Comparison of ENCODE assay signal across 8 cellular contexts in the genomic region with DNA sequence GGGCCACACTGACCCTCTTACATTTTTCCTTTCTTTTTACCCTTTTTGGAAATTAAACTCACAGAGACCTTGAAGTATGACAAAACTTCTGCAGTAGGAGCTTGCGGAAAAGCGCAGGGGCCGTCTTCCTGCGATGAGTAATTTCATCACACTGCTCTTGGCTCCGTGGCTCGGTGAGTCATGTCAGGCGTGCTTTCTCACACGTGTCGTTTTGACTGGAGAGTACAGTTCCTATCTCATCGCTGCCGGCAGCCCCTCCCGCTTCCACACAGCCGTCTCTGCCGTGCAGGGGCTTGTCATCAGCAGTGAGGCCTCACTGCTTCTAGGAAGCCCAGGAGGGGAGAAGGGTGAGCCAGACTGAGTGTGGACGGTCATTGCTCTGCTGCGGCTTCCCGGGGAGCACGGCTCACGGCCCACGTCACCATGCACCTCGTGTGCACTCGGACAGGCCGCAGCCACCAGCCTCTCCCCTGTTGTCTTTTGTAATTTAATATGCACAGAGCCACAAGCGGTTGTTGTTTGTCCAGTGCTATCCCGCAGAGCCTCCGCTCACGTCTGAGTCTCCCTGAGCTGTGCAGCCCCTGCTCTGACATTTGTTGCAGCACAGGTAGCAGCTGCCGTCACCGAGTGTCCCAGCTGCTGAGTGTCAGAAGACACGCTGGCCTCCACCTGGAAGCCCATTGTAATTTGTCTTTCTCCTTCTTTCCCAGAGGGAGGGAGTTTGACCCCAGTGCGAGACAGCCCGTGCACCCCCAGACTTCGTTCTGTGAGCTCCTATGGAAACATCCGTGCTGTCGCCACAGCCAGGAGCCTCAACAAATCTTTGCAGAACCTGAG.
DNase-seq lines count a peak whose midpoint lies in the region; ATAC-seq and TF ChIP-seq lines count a peak whose summit lies in the region.

No MANE protein-coding gene starts in this region.

- in situ Hi-C loops in Caki2 (cut with HindIII; ENCODE audit: low pct_unique_long_range_greater_than_20kb, low sequenced_read_pairs): no loop called here

- no peaks in the 10 kb centered on the region for H4K20me1 ChIP-seq in neural progenitor cell (ENCODE audit: low read depth)

- no peaks in the 10 kb centered on the region for H3K9me3 ChIP-seq in neural progenitor cell (ENCODE audit: low read depth)

- H3K4me3 Mint-ChIP-seq in neural progenitor cell: no peak overlapping the region

- H3K4me2 ChIP-seq in neural progenitor cell: no peak overlapping the region

- no peak overlapping the region for H3K9ac ChIP-seq in neural progenitor cell

- H3K27me3 Mint-ChIP-seq in neural progenitor cell (ENCODE audit: insufficient read depth, low read depth): peaks cover 3% of the 10 kb centered on the region

- TF ChIP-seq CTCF in dorsolateral prefrontal cortex (IDR thresholded peaks at IDR 0.05 in 54 of 56, conservative IDR thresholded peaks at IDR 0.05 in 2 of 56; ENCODE audit: low read depth in 1 of 56, partially characterized antibody in 56 of 56) (no peak), neural progenitor cell (IDR thresholded peaks at IDR 0.05) (no peak)

- H3K36me3 ChIP-seq in neural progenitor cell: no peaks in the 10 kb centered on the region

- H3K27me3 ChIP-seq in dorsolateral prefrontal cortex (no peaks in the 10 kb centered on the region), neural progenitor cell (no peaks in the 10 kb centered on the region)

- intact Hi-C loops in dorsolateral prefrontal cortex (cut with DNase I): no loop called here

- H3K4me3 ChIP-seq in dorsolateral prefrontal cortex (no peak overlapping the region), neural progenitor cell (no peak overlapping the region)

- peak overlapping the region; percentile 42 for H3K27ac Mint-ChIP-seq in neural progenitor cell

- no peak for ATAC-seq in HG03469 (IDR thresholded peaks at IDR 0.05; ENCODE audit: unreplicated experiment)

- H3K79me2 ChIP-seq in neural progenitor cell (ENCODE audit: low read depth): no peaks in the 10 kb centered on the region

- peak; percentile 91 for DNase-seq in Caki2 (ENCODE audit: low read depth)
- peak; percentile 97 for DNase-seq in HCEC 1CT
- DNase-seq in NCI-H2171 (lab: John Stamatoyannopoulos, UW): peak; percentile 31
- DNase-seq in activated CD4-positive, alpha-beta T cell treated with anti-CD3 and anti-CD28 coated beads, Interleukin-2, amount 50 U/mL, for 48 hours: peak; percentile 96 to 98
- DNase-seq in dorsolateral prefrontal cortex: peak in 9 of 10 donors; percentile 23 to 87 (median 77)
- DNase-seq in neural progenitor cell (ENCODE audit: low spot score): no peak
- peak; percentile 95 for DNase-seq in stimulated activated naive CD4-positive, alpha-beta T cell treated with Interleukin-2 at 50 U/mL for 16 hours (lab: John Stamatoyannopoulos, UW)

- H2AFZ ChIP-seq in neural progenitor cell (replicated peaks): no peak overlapping the region

- no peaks in the 10 kb centered on the region for H3F3A ChIP-seq in neural progenitor cell (ENCODE audit: low read depth)

- H3K36me3 Mint-ChIP-seq in neural progenitor cell: peaks cover 9% of the 10 kb centered on the region

- H3K4me1 ChIP-seq in neural progenitor cell: no peaks in the 10 kb centered on the region

- peaks cover 28% of the 10 kb centered on the region for H3K4me1 Mint-ChIP-seq in neural progenitor cell

- no peaks in the 10 kb centered on the region for H3K9me3 Mint-ChIP-seq in neural progenitor cell

- H3K27ac ChIP-seq in dorsolateral prefrontal cortex (peak overlapping the region in 39 of 59 donors; percentile 1 to 78 (median 53)), neural progenitor cell (no peak overlapping the region)
